Comparison of ENCODE assay signal across 12 cellular contexts in the genomic region with DNA sequence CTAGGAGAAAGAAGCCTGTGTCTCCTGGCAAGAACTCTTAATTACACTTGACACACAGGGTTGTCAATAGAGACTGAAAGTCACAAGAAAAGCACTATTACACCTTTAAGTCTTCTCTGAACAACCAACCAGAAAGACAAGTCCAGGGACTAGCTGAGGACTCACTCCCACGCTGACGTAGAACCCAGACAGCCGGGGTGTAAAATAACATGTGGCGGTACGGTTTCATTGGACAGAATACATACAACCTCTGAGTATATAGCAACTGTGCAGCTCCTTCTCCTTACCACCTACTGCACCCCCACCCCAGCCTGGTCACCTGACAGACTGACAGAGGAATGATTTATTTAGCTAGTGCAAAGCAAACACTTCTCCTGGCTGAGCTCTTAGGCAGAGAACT.
DNase-seq lines count a peak whose midpoint lies in the region; ATAC-seq and TF ChIP-seq lines count a peak whose summit lies in the region.
"Had no signal": no experiment of that assay in that cellular context is flagged by ENCODE, and none has a peak within 500 bp of the region (broad histone marks: within the 10 kb centered on the region; RNA-seq: fewer than 3 reads in every experiment).

No MANE protein-coding gene starts in this region.

- H3K4me1 ChIP-seq in lung (ENCODE audit: control insufficient read depth in 2 of 2, insufficient read depth in 2 of 2, low read length in 2 of 2) (no peaks in the 10 kb centered on the region), HAP-1 (no peaks in the 10 kb centered on the region)

- POLR2A ChIA-PET in MCF 10A (lab: Yijun Ruan, JAX), result interaction anchor here (0.8 to 1.7 kb wide), 7 partner anchors 9 to 105 kb away, joined by 3 to 10 read pairs (median 4); no protein-coding TSS in a partner anchor

- DNase-seq in COLO668 (lab: John Stamatoyannopoulos, UW; ENCODE audit: unreplicated experiment) (peak; percentile 40), NCI-H1417 treated with DMSO at 0.1 percent for 48 hours (lab: John Stamatoyannopoulos, UW) (peak; percentile 29), MCF 10A (ENCODE audit: unreplicated experiment) (peak; percentile 73), lung (ENCODE audit: low spot score) (peak; percentile 69), HAP-1 (ENCODE audit: low spot score in 2 of 2) (no peak)
- DNase-seq in activated CD4-positive, alpha-beta T cell treated with anti-CD3 and anti-CD28 coated beads for 1 hour, result no peak
- DNase-seq in activated T-cell treated with anti-CD3 and anti-CD28 coated beads, Interleukin-2, amount 50 U/mL, for 1 hour, result no peak
- DNase-seq: activated CD8-positive, alpha-beta T cell treated with anti-CD3 and anti-CD28 coated beads for 36 hours; activated naive CD4-positive, alpha-beta T cell treated with anti-CD3 and anti-CD28 coated beads for 36 hours; cerebellar nuclear complex had no signal

- H3K36me3 ChIP-seq in lung (ENCODE audit: control insufficient read depth in 2 of 2, insufficient read depth in 2 of 2, low read length in 2 of 2), result no peaks in the 10 kb centered on the region
- no peaks in the 10 kb centered on the region for H3K36me3 ChIP-seq in HAP-1 (replicated peaks)

- WGBS in lung, 2 donors, result 61 to 81% methylated on average over 5 of the region's 5 CpGs

- BruUV-seq in MCF 10A (replicated peaks; lab: Mats Ljungman, UMichigan), result no TSS peak

- TF ChIP-seq CTCF in MCF 10A (IDR thresholded peaks at IDR 0.05; ENCODE audit: unreplicated experiment) (no peak), lung (IDR thresholded peaks at IDR 0.05; ENCODE audit: control extremely low read depth, extremely low read depth) (no peak)

- H3K9me3 ChIP-seq in lung (ENCODE audit: control insufficient read depth in 2 of 2, insufficient read depth in 1 of 2, low read length in 1 of 2) (no peaks in the 10 kb centered on the region), HAP-1 (no peaks in the 10 kb centered on the region)

- intact Hi-C loops in MCF 10A (cut with micrococcal nuclease), result no loop called here

- H3K4me3 ChIP-seq in lung (no peak overlapping the region), HAP-1 (no peak overlapping the region)

- no peaks in the 10 kb centered on the region for H3K36me3 Mint-ChIP-seq in MCF 10A (ENCODE audit: insufficient read depth, unreplicated experiment)

- peaks cover 27% of the 10 kb centered on the region for H3K4me1 Mint-ChIP-seq in MCF 10A (ENCODE audit: insufficient read depth, unreplicated experiment)

- peak overlapping the region; percentile 75 for H3K27ac Mint-ChIP-seq in MCF 10A (ENCODE audit: low read depth, unreplicated experiment)
- H3K27ac Mint-ChIP-seq: activated CD8-positive, alpha-beta T cell treated with anti-CD3 and anti-CD28 coated beads for 36 hours; activated naive CD4-positive, alpha-beta T cell treated with anti-CD3 and anti-CD28 coated beads for 36 hours; natural killer cell treated with Interleukin-12 subunit alpha and Interleukin-12 subunit beta and Interleukin-15 and Interleukin-18, amount 100 ng/mL, for 72 hours had no signal

- H3K27me3 Mint-ChIP-seq in MCF 10A (ENCODE audit: insufficient read depth, unreplicated experiment), result no peaks in the 10 kb centered on the region
- H3K27me3 Mint-ChIP-seq: activated CD8-positive, alpha-beta T cell treated with anti-CD3 and anti-CD28 coated beads for 36 hours; natural killer cell treated with Interleukin-12 subunit alpha and Interleukin-12 subunit beta and Interleukin-15 and Interleukin-18, amount 100 ng/mL, for 72 hours had no signal

- ATAC-seq in lung (ENCODE audit: insufficient read depth, low FRiP score), result peak; percentile 84
- no peak for ATAC-seq in HG02938 (IDR thresholded peaks at IDR 0.05; ENCODE audit: unreplicated experiment)
- ATAC-seq: activated CD8-positive, alpha-beta T cell treated with anti-CD3 and anti-CD28 coated beads for 36 hours; natural killer cell treated with Interleukin-12 subunit alpha and Interleukin-12 subunit beta and Interleukin-15 and Interleukin-18, amount 100 ng/mL, for 72 hours had no signal

- CTCF ChIA-PET in MCF 10A (lab: Yijun Ruan, JAX), result interaction anchor here (1.3 to 1.4 kb wide), 2 partner anchors 9 to 24 kb away, joined by 3 read pairs; no protein-coding TSS in a partner anchor

- in situ Hi-C loops in HAP-1 (cut with MboI; ENCODE audit: low sequenced_read_pairs), result no loop called here

- peak overlapping the region in 1 of 2 donors; percentile 79 for H3K27ac ChIP-seq in lung (ENCODE audit: low read depth in 1 of 2, low read length in 1 of 2)

- peak overlapping the region; percentile 7 for H3K4me3 Mint-ChIP-seq in MCF 10A (ENCODE audit: unreplicated experiment)
- H3K4me3 Mint-ChIP-seq: activated CD8-positive, alpha-beta T cell treated with anti-CD3 and anti-CD28 coated beads for 36 hours; activated naive CD4-positive, alpha-beta T cell treated with anti-CD3 and anti-CD28 coated beads for 36 hours; natural killer cell treated with Interleukin-12 subunit alpha and Interleukin-12 subunit beta and Interleukin-15 and Interleukin-18, amount 100 ng/mL, for 72 hours had no signal

- peaks cover 7% of the 10 kb centered on the region for H3K9me3 Mint-ChIP-seq in MCF 10A (ENCODE audit: unreplicated experiment)

- no peaks in the 10 kb centered on the region for H3K27me3 ChIP-seq in lung (ENCODE audit: control insufficient read depth, insufficient read depth)
- H3K27me3 ChIP-seq in HAP-1 (ENCODE audit: low read depth), result no peaks in the 10 kb centered on the region

Comparison
In these comparisons a context has a peak if more than half of its experiments do, and no peak if none do; other contexts are left out.
1. DNase-seq: peak in COLO668 (single experiment), NCI-H1417 treated with DMSO at 0.1 percent for 48 hours (single experiment), MCF 10A (single experiment) and lung (single experiment); none in activated CD4-positive, alpha-beta T cell treated with anti-CD3 and anti-CD28 coated beads for 1 hour (single experiment), activated T-cell treated with anti-CD3 and anti-CD28 coated beads, Interleukin-2, amount 50 U/mL, for 1 hour (single experiment) and HAP-1 (0 of 2).